Comparison of ENCODE assay signal across 1 cellular context in genomic region chr1:234970731-234971476, GRCh38.
A peak's percentile ranks its signal among the peaks of the same experiment; 100 is the strongest.
TF ChIP-seq lines count a peak whose summit lies in the region.

No MANE protein-coding gene starts in this region.

TF ChIP-seq in K562, 482 proteins besides CTCF, POLR2A, EP300 and RAD21 (continued from another document and continues in another):
- TF ChIP-seq, protein P1, sequence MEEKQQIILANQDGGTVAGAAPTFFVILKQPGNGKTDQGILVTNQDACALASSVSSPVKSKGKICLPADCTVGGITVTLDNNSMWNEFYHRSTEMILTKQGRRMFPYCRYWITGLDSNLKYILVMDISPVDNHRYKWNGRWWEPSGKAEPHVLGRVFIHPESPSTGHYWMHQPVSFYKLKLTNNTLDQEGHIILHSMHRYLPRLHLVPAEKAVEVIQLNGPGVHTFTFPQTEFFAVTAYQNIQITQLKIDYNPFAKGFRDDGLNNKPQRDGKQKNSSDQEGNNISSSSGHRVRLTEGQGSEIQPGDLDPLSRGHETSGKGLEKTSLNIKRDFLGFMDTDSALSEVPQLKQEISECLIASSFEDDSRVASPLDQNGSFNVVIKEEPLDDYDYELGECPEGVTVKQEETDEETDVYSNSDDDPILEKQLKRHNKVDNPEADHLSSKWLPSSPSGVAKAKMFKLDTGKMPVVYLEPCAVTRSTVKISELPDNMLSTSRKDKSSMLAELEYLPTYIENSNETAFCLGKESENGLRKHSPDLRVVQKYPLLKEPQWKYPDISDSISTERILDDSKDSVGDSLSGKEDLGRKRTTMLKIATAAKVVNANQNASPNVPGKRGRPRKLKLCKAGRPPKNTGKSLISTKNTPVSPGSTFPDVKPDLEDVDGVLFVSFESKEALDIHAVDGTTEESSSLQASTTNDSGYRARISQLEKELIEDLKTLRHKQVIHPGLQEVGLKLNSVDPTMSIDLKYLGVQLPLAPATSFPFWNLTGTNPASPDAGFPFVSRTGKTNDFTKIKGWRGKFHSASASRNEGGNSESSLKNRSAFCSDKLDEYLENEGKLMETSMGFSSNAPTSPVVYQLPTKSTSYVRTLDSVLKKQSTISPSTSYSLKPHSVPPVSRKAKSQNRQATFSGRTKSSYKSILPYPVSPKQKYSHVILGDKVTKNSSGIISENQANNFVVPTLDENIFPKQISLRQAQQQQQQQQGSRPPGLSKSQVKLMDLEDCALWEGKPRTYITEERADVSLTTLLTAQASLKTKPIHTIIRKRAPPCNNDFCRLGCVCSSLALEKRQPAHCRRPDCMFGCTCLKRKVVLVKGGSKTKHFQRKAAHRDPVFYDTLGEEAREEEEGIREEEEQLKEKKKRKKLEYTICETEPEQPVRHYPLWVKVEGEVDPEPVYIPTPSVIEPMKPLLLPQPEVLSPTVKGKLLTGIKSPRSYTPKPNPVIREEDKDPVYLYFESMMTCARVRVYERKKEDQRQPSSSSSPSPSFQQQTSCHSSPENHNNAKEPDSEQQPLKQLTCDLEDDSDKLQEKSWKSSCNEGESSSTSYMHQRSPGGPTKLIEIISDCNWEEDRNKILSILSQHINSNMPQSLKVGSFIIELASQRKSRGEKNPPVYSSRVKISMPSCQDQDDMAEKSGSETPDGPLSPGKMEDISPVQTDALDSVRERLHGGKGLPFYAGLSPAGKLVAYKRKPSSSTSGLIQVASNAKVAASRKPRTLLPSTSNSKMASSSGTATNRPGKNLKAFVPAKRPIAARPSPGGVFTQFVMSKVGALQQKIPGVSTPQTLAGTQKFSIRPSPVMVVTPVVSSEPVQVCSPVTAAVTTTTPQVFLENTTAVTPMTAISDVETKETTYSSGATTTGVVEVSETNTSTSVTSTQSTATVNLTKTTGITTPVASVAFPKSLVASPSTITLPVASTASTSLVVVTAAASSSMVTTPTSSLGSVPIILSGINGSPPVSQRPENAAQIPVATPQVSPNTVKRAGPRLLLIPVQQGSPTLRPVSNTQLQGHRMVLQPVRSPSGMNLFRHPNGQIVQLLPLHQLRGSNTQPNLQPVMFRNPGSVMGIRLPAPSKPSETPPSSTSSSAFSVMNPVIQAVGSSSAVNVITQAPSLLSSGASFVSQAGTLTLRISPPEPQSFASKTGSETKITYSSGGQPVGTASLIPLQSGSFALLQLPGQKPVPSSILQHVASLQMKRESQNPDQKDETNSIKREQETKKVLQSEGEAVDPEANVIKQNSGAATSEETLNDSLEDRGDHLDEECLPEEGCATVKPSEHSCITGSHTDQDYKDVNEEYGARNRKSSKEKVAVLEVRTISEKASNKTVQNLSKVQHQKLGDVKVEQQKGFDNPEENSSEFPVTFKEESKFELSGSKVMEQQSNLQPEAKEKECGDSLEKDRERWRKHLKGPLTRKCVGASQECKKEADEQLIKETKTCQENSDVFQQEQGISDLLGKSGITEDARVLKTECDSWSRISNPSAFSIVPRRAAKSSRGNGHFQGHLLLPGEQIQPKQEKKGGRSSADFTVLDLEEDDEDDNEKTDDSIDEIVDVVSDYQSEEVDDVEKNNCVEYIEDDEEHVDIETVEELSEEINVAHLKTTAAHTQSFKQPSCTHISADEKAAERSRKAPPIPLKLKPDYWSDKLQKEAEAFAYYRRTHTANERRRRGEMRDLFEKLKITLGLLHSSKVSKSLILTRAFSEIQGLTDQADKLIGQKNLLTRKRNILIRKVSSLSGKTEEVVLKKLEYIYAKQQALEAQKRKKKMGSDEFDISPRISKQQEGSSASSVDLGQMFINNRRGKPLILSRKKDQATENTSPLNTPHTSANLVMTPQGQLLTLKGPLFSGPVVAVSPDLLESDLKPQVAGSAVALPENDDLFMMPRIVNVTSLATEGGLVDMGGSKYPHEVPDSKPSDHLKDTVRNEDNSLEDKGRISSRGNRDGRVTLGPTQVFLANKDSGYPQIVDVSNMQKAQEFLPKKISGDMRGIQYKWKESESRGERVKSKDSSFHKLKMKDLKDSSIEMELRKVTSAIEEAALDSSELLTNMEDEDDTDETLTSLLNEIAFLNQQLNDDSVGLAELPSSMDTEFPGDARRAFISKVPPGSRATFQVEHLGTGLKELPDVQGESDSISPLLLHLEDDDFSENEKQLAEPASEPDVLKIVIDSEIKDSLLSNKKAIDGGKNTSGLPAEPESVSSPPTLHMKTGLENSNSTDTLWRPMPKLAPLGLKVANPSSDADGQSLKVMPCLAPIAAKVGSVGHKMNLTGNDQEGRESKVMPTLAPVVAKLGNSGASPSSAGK (IDR thresholded peaks at IDR 0.05), result peak; percentile 27; the same call in 1 of the 2 replicates
- TF ChIP-seq FIP1L1 (IDR thresholded peaks at IDR 0.05; ENCODE audit: low read depth, low read length, poor library complexity, severe bottlenecking) (no peak), TEAD4 (IDR thresholded peaks at IDR 0.05; ENCODE audit: low read length) (no peak), TEAD4 (CRISPR knock-in tag; IDR thresholded peaks at IDR 0.05; ENCODE audit: borderline replicate concordance) (0 out of 2 replicates have a peak, but pooled peaks have one; percentile 46), WHSC1 (IDR thresholded peaks at IDR 0.05; ENCODE audit: low read length) (peak; percentile 54), ZNF668 (CRISPR knock-in tag; IDR thresholded peaks at IDR 0.05) (peak; percentile 60; the same call in 1 of the 2 replicates), ZBTB33 (CRISPR knock-in tag; IDR thresholded peaks at IDR 0.05) (peak; percentile 90), SRSF9 (IDR thresholded peaks at IDR 0.05; ENCODE audit: borderline replicate concordance, low read depth, low read length) (no peak), ZBTB17 (CRISPR knock-in tag; IDR thresholded peaks at IDR 0.05) (no peak), TEAD1 (CRISPR knock-in tag; IDR thresholded peaks at IDR 0.05) (0 out of 4 replicates have a peak, but pooled peaks of 1 of the 2 experiments have one; percentile 36), CLOCK (CRISPR knock-in tag; IDR thresholded peaks at IDR 0.05; ENCODE audit: borderline replicate concordance) (no peak), ZNF197 (CRISPR knock-in tag; IDR thresholded peaks at IDR 0.05; ENCODE audit: low read depth) (no peak), FOS (IDR thresholded peaks at IDR 0.05; ENCODE audit: extremely low read depth, insufficient read length) (no peak), E2F4 (CRISPR knock-in tag; IDR thresholded peaks at IDR 0.05; ENCODE audit: low read depth) (no peak), ZNF592 (IDR thresholded peaks at IDR 0.05) (peak; percentile 61; the same call in 1 of the 2 replicates), IRF2 (CRISPR knock-in tag; IDR thresholded peaks at IDR 0.05) (no peak)
- TF ChIP-seq, protein P2, sequence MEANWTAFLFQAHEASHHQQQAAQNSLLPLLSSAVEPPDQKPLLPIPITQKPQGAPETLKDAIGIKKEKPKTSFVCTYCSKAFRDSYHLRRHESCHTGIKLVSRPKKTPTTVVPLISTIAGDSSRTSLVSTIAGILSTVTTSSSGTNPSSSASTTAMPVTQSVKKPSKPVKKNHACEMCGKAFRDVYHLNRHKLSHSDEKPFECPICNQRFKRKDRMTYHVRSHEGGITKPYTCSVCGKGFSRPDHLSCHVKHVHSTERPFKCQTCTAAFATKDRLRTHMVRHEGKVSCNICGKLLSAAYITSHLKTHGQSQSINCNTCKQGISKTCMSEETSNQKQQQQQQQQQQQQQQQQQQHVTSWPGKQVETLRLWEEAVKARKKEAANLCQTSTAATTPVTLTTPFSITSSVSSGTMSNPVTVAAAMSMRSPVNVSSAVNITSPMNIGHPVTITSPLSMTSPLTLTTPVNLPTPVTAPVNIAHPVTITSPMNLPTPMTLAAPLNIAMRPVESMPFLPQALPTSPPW (CRISPR knock-in tag; IDR thresholded peaks at IDR 0.05), result peak; percentile 40; the same call in 1 of the 2 replicates
- TF ChIP-seq, protein P3, sequence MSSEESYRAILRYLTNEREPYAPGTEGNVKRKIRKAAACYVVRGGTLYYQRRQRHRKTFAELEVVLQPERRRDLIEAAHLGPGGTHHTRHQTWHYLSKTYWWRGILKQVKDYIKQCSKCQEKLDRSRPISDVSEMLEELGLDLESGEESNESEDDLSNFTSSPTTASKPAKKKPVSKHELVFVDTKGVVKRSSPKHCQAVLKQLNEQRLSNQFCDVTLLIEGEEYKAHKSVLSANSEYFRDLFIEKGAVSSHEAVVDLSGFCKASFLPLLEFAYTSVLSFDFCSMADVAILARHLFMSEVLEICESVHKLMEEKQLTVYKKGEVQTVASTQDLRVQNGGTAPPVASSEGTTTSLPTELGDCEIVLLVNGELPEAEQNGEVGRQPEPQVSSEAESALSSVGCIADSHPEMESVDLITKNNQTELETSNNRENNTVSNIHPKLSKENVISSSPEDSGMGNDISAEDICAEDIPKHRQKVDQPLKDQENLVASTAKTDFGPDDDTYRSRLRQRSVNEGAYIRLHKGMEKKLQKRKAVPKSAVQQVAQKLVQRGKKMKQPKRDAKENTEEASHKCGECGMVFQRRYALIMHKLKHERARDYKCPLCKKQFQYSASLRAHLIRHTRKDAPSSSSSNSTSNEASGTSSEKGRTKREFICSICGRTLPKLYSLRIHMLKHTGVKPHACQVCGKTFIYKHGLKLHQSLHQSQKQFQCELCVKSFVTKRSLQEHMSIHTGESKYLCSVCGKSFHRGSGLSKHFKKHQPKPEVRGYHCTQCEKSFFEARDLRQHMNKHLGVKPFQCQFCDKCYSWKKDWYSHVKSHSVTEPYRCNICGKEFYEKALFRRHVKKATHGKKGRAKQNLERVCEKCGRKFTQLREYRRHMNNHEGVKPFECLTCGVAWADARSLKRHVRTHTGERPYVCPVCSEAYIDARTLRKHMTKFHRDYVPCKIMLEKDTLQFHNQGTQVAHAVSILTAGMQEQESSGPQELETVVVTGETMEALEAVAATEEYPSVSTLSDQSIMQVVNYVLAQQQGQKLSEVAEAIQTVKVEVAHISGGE (CRISPR knock-in tag; IDR thresholded peaks at IDR 0.05), result 0 out of 6 replicates have a peak, but pooled peaks of 1 of the 3 experiments have one; percentile 22
